ENCODE assay signal across 7 cellular contexts in the genomic region with DNA sequence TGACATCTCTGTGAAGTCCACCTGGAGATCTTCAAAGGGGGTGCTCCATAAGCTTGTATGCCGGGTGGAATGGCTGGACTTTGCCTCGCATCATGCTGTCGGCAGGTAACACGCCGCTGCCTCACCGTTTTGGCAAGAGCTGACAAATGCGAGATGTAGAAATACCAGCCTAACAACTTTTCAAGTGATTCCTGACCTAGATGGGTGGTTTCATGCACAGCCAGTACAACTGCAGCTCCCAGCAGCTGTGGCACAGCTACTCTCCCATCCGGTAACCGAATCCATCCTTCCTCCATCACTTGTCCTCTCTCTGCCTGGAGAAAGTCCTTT.
DNase-seq lines count a peak whose midpoint lies in the region; FAIRE-seq and TF ChIP-seq lines count a peak whose summit lies in the region.
"Not testable (repeated sequence)": the region's sequence is repeated elsewhere in the genome, so short reads cannot be mapped to it uniquely, and the experiment has no call there.

No MANE protein-coding gene starts in this region.

- peak in 1 of 2 donors; percentile 23 for TF ChIP-seq POLR2A in thyroid gland (IDR thresholded peaks at IDR 0.05)

- peak overlapping the region; percentile 45 for H2AFZ ChIP-seq in parathyroid adenoma

- FAIRE-seq in bronchial epithelial cell (lab: Jason Lieb, UNC) = not testable (repeated sequence)

- H3K36me3 ChIP-seq in bronchial epithelial cell (ENCODE audit: control insufficient read depth, insufficient read depth, low read length); parathyroid adenoma (ENCODE audit: control insufficient read depth, insufficient read depth, low read length); thyroid gland: not testable (repeated sequence)

- WGBS in thyroid gland, 2 donors = 48 to 49% methylated on average over 9 of the region's 9 CpGs

- H3K9ac ChIP-seq in parathyroid adenoma = not testable (repeated sequence)

- not testable (repeated sequence) for H3K9me3 ChIP-seq in parathyroid adenoma (ENCODE audit: control insufficient read depth, low read length); thyroid gland

- H3K4me1 ChIP-seq in parathyroid adenoma (peaks cover 16% of the 10 kb centered on the region), thyroid gland (peaks cover 12 to 13% of the 10 kb centered on the region in 2 donors)

- H3K4me2 ChIP-seq in parathyroid adenoma (ENCODE audit: low read length) = peak overlapping the region; percentile 35

- intact Hi-C loops in thyroid gland (cut with DNase I) = not testable (repeated sequence)

- not testable (repeated sequence) for H3K27me3 ChIP-seq in bronchial epithelial cell (ENCODE audit: control insufficient read depth, insufficient read depth, low read length); parathyroid adenoma (ENCODE audit: control insufficient read depth, insufficient read depth, low read length); thyroid gland

- DNase-seq in DMS153 (lab: John Stamatoyannopoulos, UW) = peak; percentile 20
- peak; percentile 48 for DNase-seq in LNCaP clone FGC (ENCODE audit: low read depth)
- peak; percentile 32 for DNase-seq in NCI-H510A treated with DMSO at 0.1 percent for 48 hours (lab: John Stamatoyannopoulos, UW)
- DNase-seq in bronchial epithelial cell (ENCODE audit: low read depth) = peak; percentile 70
- DNase-seq in left kidney (ENCODE audit: low read depth, low spot score) = peak; percentile 9
- peak; percentile 82 to 84 for DNase-seq in thyroid gland

- peak overlapping the region; percentile 25; the same call in 1 of the 2 replicates for H3K4me3 ChIP-seq in LNCaP clone FGC (ENCODE audit: low read depth, low read length)
- H3K4me3 ChIP-seq in bronchial epithelial cell (ENCODE audit: low read depth, low read length); parathyroid adenoma (ENCODE audit: low read depth, low read length); thyroid gland (replicated peaks in 1 of 3): not testable (repeated sequence)

- not testable (repeated sequence) for TF ChIP-seq CTCF in LNCaP clone FGC (IDR thresholded peaks at IDR 0.05; ENCODE audit: control insufficient read depth, extremely low read depth, insufficient read depth); bronchial epithelial cell (IDR thresholded peaks at IDR 0.05; ENCODE audit: insufficient read depth, low read length, severe bottlenecking); parathyroid adenoma (IDR thresholded peaks at IDR 0.05); thyroid gland (IDR thresholded peaks at IDR 0.05)

- H3K79me2 ChIP-seq in parathyroid adenoma = not testable (repeated sequence)

- H3K27ac ChIP-seq in parathyroid adenoma (peak overlapping the region; percentile 72), thyroid gland (peak overlapping the region; percentile 30 to 52 (median 50))

Comparison
In these comparisons a context has a peak if more than half of its experiments do, and no peak if none do; other contexts are left out.
1. DNase-seq: peak in every context shown above with its lines; median percentile 83 in thyroid gland; 70 in bronchial epithelial cell; 48 in LNCaP clone FGC; 32 in NCI-H510A treated with DMSO at 0.1 percent for 48 hours; 20 in DMS153; 9 in left kidney.